28 cellular contexts compared by ENCODE assay signal in the genomic region with DNA sequence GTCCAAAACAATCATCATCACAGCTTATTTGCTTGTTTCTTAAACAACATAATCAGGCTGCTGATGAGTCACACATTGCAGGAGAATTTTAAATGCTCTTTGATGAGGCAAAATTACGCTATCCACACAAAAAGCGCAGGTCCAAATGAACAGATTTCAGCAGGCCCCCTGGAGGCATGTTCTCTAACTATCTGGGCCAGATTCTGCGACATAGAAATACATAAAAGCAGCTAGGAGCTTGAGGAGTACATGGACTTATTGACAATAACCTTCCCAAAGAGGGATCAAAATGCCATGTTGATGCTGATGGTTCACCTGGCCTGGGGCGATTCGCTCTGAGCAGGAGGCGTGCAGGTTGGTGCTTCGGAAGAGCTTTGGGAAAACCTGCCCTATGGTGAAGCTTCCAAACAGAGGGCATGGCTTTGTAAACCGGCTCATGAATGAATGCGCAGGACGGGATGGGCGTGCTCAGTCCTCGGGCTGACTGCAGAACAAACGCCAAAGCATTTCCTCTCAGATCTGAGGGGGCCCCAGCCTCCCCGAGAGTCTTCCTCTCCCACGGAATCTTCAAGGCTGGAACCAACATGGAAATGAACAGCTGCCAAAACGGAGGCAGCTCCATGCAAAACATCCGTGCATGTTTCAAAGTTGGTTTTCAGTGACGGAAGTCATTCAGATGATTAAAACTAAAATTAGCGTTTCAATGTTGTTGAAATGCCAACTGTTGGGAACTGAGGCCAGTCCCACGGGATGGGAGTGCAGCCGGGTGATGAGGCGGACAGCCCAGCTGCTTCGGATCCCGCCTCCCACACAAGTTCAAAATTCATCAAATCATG.
DNase-seq lines count a peak whose midpoint lies in the region; ATAC-seq and TF ChIP-seq lines count a peak whose summit lies in the region.
"Had no signal": no experiment of that assay in that cellular context is flagged by ENCODE, and none has a peak within 500 bp of the region (broad histone marks: within the 10 kb centered on the region; RNA-seq: fewer than 3 reads in every experiment).

No MANE protein-coding gene starts in this region.

- H3K27me3 ChIP-seq in right cardiac atrium (ENCODE audit: control insufficient read depth, insufficient read depth) (no peaks in the 10 kb centered on the region), ovary (no peaks in the 10 kb centered on the region)
- no peaks in the 10 kb centered on the region for H3K27me3 ChIP-seq in CD8-positive, alpha-beta T cell (ENCODE audit: insufficient read depth, low read length)
- H3K27me3 ChIP-seq: uterus had no signal

- no peak for ATAC-seq in natural killer cell treated with Interleukin-12 subunit alpha and Interleukin-12 subunit beta and Interleukin-15 and Interleukin-18, amount 100 ng/mL, for 72 hours
- no peak for ATAC-seq in natural killer cell
- ATAC-seq in right cardiac atrium = peak; percentile 63 to 77
- no peak for ATAC-seq in CD8-positive, alpha-beta T cell
- ATAC-seq: activated naive CD8-positive, alpha-beta T cell treated with anti-CD3 and anti-CD28 coated beads, Interleukin-2, amount 50 U/mL, for 24 hours; activated T-cell treated with anti-CD3 and anti-CD28 coated beads, Interleukin-2, amount 50 U/mL, for 4 hours; Panc1; stimulated activated naive B cell treated with anti-CD40 and anti-IgM and Interleukin-4, amounts not matched to agents 10 μg/mL and 1 μg/mL and 100 μg/mL, for 72 hours had no signal

- H3K9me3 Mint-ChIP-seq in natural killer cell treated with Interleukin-12 subunit alpha and Interleukin-12 subunit beta and Interleukin-15 and Interleukin-18, amount 100 ng/mL, for 72 hours = no peaks in the 10 kb centered on the region
- H3K9me3 Mint-ChIP-seq in natural killer cell (no peaks in the 10 kb centered on the region), immature natural killer cell (no peaks in the 10 kb centered on the region)
- no peaks in the 10 kb centered on the region for H3K9me3 Mint-ChIP-seq in CD8-positive, alpha-beta T cell
- H3K9me3 Mint-ChIP-seq: activated CD4-positive, alpha-beta T cell treated with anti-CD3 and anti-CD28 coated beads, Interleukin-2, amount 10 ng/mL, durations not matched to agents 24 days and 14 days; activated naive CD8-positive, alpha-beta T cell treated with anti-CD3 and anti-CD28 coated beads, Interleukin-2, amount 50 U/mL, for 24 hours had no signal

- CTCF ChIA-PET in CD8-positive, alpha-beta T cell (lab: Charles Lee) = no interaction called here

- intact Hi-C loops in natural killer cell (cut with micrococcal nuclease) (no loop called here), right cardiac atrium (cut with DNase I) (no loop called here), ovary (cut with DNase I) (no loop called here)
- intact Hi-C loops in CD8-positive, alpha-beta T cell (cut with DNase I, micrococcal nuclease) = no loop called here

- POLR2A ChIA-PET in CD8-positive, alpha-beta T cell (lab: Charles Lee) = no interaction called here

- H3K27ac ChIP-seq in right cardiac atrium (ENCODE audit: low read length) (no peak overlapping the region), ovary (peak overlapping the region in 1 of 2 donors; percentile 50)
- no peak overlapping the region for H3K27ac ChIP-seq in CD8-positive, alpha-beta T cell (ENCODE audit: low read depth, low read length)
- H3K27ac ChIP-seq: epithelial cell of prostate, thoracic aorta, uterus, WERI-Rb-1 had no signal

- H3K9me3 ChIP-seq in right cardiac atrium (ENCODE audit: control insufficient read depth, low read length) = no peaks in the 10 kb centered on the region
- H3K9me3 ChIP-seq in ovary = no peaks in the 10 kb centered on the region
- no peaks in the 10 kb centered on the region for H3K9me3 ChIP-seq in CD8-positive, alpha-beta T cell (ENCODE audit: low read length)
- H3K9me3 ChIP-seq: HAP-1, thoracic aorta, uterus had no signal

- peaks cover 4% of the 10 kb centered on the region for H3K4me1 ChIP-seq in right cardiac atrium (ENCODE audit: control insufficient read depth, insufficient read depth, low read length)
- H3K4me1 ChIP-seq in ovary (ENCODE audit: insufficient read depth) = peaks cover 18% of the 10 kb centered on the region
- H3K4me1 ChIP-seq in CD8-positive, alpha-beta T cell (ENCODE audit: insufficient read depth, low read length) = no peaks in the 10 kb centered on the region
- H3K4me1 ChIP-seq: HAP-1, uterus had no signal

- TF ChIP-seq POLR2A in ovary (IDR thresholded peaks at IDR 0.05) = no peak

- no peak for TF ChIP-seq CTCF in natural killer cell (IDR thresholded peaks at IDR 0.05)
- TF ChIP-seq CTCF in ovary (IDR thresholded peaks at IDR 0.05) = no peak
- no peak for TF ChIP-seq CTCF in CD8-positive, alpha-beta T cell (IDR thresholded peaks at IDR 0.05)

- no peaks in the 10 kb centered on the region for H3K4me1 Mint-ChIP-seq in natural killer cell treated with Interleukin-12 subunit alpha and Interleukin-12 subunit beta and Interleukin-15 and Interleukin-18, amount 100 ng/mL, for 72 hours (ENCODE audit: low read depth in 2 of 2)
- no peaks in the 10 kb centered on the region for H3K4me1 Mint-ChIP-seq in natural killer cell
- H3K4me1 Mint-ChIP-seq in immature natural killer cell = no peaks in the 10 kb centered on the region
- H3K4me1 Mint-ChIP-seq in CD8-positive, alpha-beta T cell (ENCODE audit: low read depth) = peaks cover 2% of the 10 kb centered on the region
- H3K4me1 Mint-ChIP-seq: activated CD4-positive, alpha-beta T cell treated with anti-CD3 and anti-CD28 coated beads, Interleukin-2, amount 10 ng/mL, durations not matched to agents 24 days and 14 days; IgD-negative memory B cell; naive B cell; stimulated activated naive B cell treated with anti-CD40 and anti-IgM and Interleukin-4, amounts not matched to agents 10 μg/mL and 1 μg/mL and 100 μg/mL, for 72 hours had no signal

- H3K36me3 Mint-ChIP-seq in natural killer cell treated with Interleukin-12 subunit alpha and Interleukin-12 subunit beta and Interleukin-15 and Interleukin-18, amount 100 ng/mL, for 72 hours = no peaks in the 10 kb centered on the region
- H3K36me3 Mint-ChIP-seq in natural killer cell (no peaks in the 10 kb centered on the region), immature natural killer cell (no peaks in the 10 kb centered on the region)
- H3K36me3 Mint-ChIP-seq in CD8-positive, alpha-beta T cell = no peaks in the 10 kb centered on the region
- H3K36me3 Mint-ChIP-seq: naive B cell; stimulated activated naive B cell treated with anti-CD40 and anti-IgM and Interleukin-4, amounts not matched to agents 10 μg/mL and 1 μg/mL and 100 μg/mL, for 72 hours had no signal

- WGBS in right cardiac atrium = 38% methylated on average over 24 of the region's 24 CpGs
- 4 to 9% (median 8%) methylated on average over 24 of the region's 24 CpGs for whole genome bisulfite sequencing in ovary, 3 donors

- DNase-seq in natural killer cell treated with Interleukin-12 subunit alpha and Interleukin-12 subunit beta and Interleukin-15 and Interleukin-18, amount 100 ng/mL, for 72 hours (ENCODE audit: low spot score) = peak; percentile 54
- DNase-seq in natural killer cell (no peak), right cardiac atrium (peak in 2 of 3 donors; percentile 28 to 55), ovary (peak; percentile 47 to 70 (median 64)), immature natural killer cell (no peak), DMS114 treated with DMSO at 0.1 percent for 48 hours (lab: John Stamatoyannopoulos, UW; ENCODE audit: unreplicated experiment) (no peak), NK-92 (lab: John Stamatoyannopoulos, UW; ENCODE audit: unreplicated experiment) (no peak)
- no peak for DNase-seq in CD8-positive, alpha-beta T cell
- DNase-seq: activated CD4-positive, alpha-beta T cell treated with anti-CD3 and anti-CD28 coated beads, Interleukin-2, amount 10 ng/mL, durations not matched to agents 24 days and 14 days; activated naive CD8-positive, alpha-beta T cell treated with anti-CD3 and anti-CD28 coated beads, Interleukin-2, amount 50 U/mL, for 24 hours; activated T-cell treated with anti-CD3 and anti-CD28 coated beads, Interleukin-2, amount 50 U/mL, for 4 hours; AML-193; GF-D8; mesenchymal stem cell; naive B cell; NCI-H1092; NCI-H187 treated with DMSO at 0.1 percent for 48 hours; NCI-H524 treated with DMSO at 0.1 percent for 48 hours; stimulated activated naive B cell treated with anti-CD40 and anti-IgM and Interleukin-4, amounts not matched to agents 10 μg/mL and 1 μg/mL and 100 μg/mL, for 72 hours; SW 1271; T-helper 9 cell; WERI-Rb-1 had no signal

- no peaks in the 10 kb centered on the region for H3K36me3 ChIP-seq in ovary
- no peaks in the 10 kb centered on the region for H3K36me3 ChIP-seq in CD8-positive, alpha-beta T cell (ENCODE audit: insufficient read depth, low read length)
- H3K36me3 ChIP-seq: HAP-1, thoracic aorta, uterus, WERI-Rb-1 had no signal

- H3K4me3 Mint-ChIP-seq in natural killer cell treated with Interleukin-12 subunit alpha and Interleukin-12 subunit beta and Interleukin-15 and Interleukin-18, amount 100 ng/mL, for 72 hours = no peak overlapping the region
- H3K4me3 Mint-ChIP-seq in natural killer cell (no peak overlapping the region), immature natural killer cell (no peak overlapping the region)
- H3K4me3 Mint-ChIP-seq in CD8-positive, alpha-beta T cell = no peak overlapping the region
- H3K4me3 Mint-ChIP-seq: activated CD4-positive, alpha-beta T cell treated with anti-CD3 and anti-CD28 coated beads, Interleukin-2, amount 10 ng/mL, durations not matched to agents 24 days and 14 days; activated naive CD8-positive, alpha-beta T cell treated with anti-CD3 and anti-CD28 coated beads, Interleukin-2, amount 50 U/mL, for 24 hours; activated T-cell treated with anti-CD3 and anti-CD28 coated beads, Interleukin-2, amount 50 U/mL, for 4 hours; naive B cell; stimulated activated naive B cell treated with anti-CD40 and anti-IgM and Interleukin-4, amounts not matched to agents 10 μg/mL and 1 μg/mL and 100 μg/mL, for 72 hours had no signal

- H3K27ac Mint-ChIP-seq in natural killer cell treated with Interleukin-12 subunit alpha and Interleukin-12 subunit beta and Interleukin-15 and Interleukin-18, amount 100 ng/mL, for 72 hours = no peak overlapping the region
- no peak overlapping the region for H3K27ac Mint-ChIP-seq in natural killer cell
- no peak overlapping the region for H3K27ac Mint-ChIP-seq in immature natural killer cell
- no peak overlapping the region for H3K27ac Mint-ChIP-seq in CD8-positive, alpha-beta T cell
- H3K27ac Mint-ChIP-seq: activated CD4-positive, alpha-beta T cell treated with anti-CD3 and anti-CD28 coated beads, Interleukin-2, amount 10 ng/mL, durations not matched to agents 24 days and 14 days; activated naive CD8-positive, alpha-beta T cell treated with anti-CD3 and anti-CD28 coated beads, Interleukin-2, amount 50 U/mL, for 24 hours; IgD-negative memory B cell; naive B cell; stimulated activated naive B cell treated with anti-CD40 and anti-IgM and Interleukin-4, amounts not matched to agents 10 μg/mL and 1 μg/mL and 100 μg/mL, for 72 hours had no signal

- H3K4me3 ChIP-seq in right cardiac atrium (ENCODE audit: low read length) (no peak overlapping the region), ovary (no peak overlapping the region)
- H3K4me3 ChIP-seq in CD8-positive, alpha-beta T cell (ENCODE audit: low read depth, low read length) = no peak overlapping the region
- H3K4me3 ChIP-seq: HAP-1, thoracic aorta, uterus had no signal

- TF ChIP-seq EP300 in ovary (IDR thresholded peaks at IDR 0.05) = no peak

- peaks cover 0 to 13% of the 10 kb centered on the region in 2 donors for H3K27me3 Mint-ChIP-seq in natural killer cell treated with Interleukin-12 subunit alpha and Interleukin-12 subunit beta and Interleukin-15 and Interleukin-18, amount 100 ng/mL, for 72 hours
- H3K27me3 Mint-ChIP-seq in natural killer cell (ENCODE audit: low read depth in 2 of 2) (peaks cover 0 to 7% of the 10 kb centered on the region in 2 donors), immature natural killer cell (ENCODE audit: low read depth in 3 of 3) (peaks cover 0 to 3% (median 0%) of the 10 kb centered on the region in 3 donors)
- H3K27me3 Mint-ChIP-seq in CD8-positive, alpha-beta T cell (ENCODE audit: low read depth) = peaks cover 3% of the 10 kb centered on the region
- H3K27me3 Mint-ChIP-seq: activated CD4-positive, alpha-beta T cell treated with anti-CD3 and anti-CD28 coated beads, Interleukin-2, amount 10 ng/mL, durations not matched to agents 24 days and 14 days; activated naive CD8-positive, alpha-beta T cell treated with anti-CD3 and anti-CD28 coated beads, Interleukin-2, amount 50 U/mL, for 24 hours; IgD-negative memory B cell had no signal

Comparison
In these comparisons a context has a peak if more than half of its experiments do, and no peak if none do; other contexts are left out.
1. DNase-seq: peak in natural killer cell treated with Interleukin-12 subunit alpha and Interleukin-12 subunit beta and Interleukin-15 and Interleukin-18, amount 100 ng/mL, for 72 hours (single experiment), right cardiac atrium (2 of 3) and ovary (5 of 5); none in natural killer cell (single experiment), immature natural killer cell (0 of 3), DMS114 treated with DMSO at 0.1 percent for 48 hours (single experiment), CD8-positive, alpha-beta T cell (0 of 7) and NK-92 (single experiment).
2. ATAC-seq: peak in right cardiac atrium (2 of 2); none in natural killer cell treated with Interleukin-12 subunit alpha and Interleukin-12 subunit beta and Interleukin-15 and Interleukin-18, amount 100 ng/mL, for 72 hours (0 of 2), natural killer cell (0 of 3) and CD8-positive, alpha-beta T cell (single experiment).